ENCODE assay signal across 8 cellular contexts in the genomic region with DNA sequence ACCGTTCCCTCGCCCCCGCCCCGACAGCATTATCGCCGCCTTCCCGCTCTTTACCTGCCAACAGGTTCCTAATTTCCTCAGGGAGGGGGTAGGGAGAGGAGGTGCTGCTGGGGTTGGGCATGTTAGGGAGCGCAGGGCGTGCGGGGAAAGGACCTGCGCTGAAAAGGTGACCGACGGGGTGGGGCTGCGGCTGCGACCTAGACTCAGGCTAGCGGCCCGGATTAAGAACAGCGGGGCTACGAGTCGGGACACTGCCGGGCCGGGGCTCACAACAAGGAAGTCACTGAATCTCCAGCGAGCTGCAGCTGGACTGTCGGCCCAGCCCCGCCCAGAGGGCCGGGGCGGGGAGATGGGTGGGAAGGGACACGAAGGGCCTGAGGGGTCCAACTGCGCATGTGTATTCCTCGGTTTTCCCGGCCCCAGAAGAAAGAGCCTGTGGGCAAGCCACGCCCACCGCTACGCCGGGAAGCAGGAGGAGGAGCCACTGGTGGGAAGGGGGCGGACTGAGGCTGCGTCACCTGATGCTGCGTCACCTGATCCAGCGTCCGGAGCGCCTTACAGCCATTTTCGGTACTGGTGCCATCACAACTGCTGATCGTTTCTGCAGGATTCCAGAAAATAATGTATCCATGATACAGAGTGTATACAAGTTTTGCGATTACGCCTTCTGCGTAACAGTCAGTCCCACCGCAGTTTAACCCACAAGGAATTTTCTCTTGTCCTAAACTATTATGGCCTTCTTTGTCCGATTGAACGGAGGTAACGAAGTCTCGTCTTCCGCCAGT. TPM values are rescaled to one million over a fixed set of nuclear protein-coding genes. Genes with fewer than 3 reads are reported as not detected.
DNase-seq lines count a peak whose midpoint lies in the region; ATAC-seq and TF ChIP-seq lines count a peak whose summit lies in the region.

A gene with protein sequence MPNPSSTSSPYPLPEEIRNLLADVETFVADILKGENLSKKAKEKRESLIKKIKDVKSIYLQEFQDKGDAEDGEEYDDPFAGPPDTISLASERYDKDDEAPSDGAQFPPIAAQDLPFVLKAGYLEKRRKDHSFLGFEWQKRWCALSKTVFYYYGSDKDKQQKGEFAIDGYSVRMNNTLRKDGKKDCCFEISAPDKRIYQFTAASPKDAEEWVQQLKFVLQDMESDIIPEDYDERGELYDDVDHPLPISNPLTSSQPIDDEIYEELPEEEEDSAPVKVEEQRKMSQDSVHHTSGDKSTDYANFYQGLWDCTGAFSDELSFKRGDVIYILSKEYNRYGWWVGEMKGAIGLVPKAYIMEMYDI (minus strand): TSS at position 282 of the 785 bp plus-strand sequence. CDS start 161 bp downstream, at position 121.

- peaks cover 25% of the 10 kb centered on the region for H3K4me1 ChIP-seq in DND-41 (ENCODE audit: insufficient read depth, low read length)

- no peaks in the 10 kb centered on the region for H3K9me3 ChIP-seq in DND-41 (ENCODE audit: insufficient read depth, low read length, severe bottlenecking)

- H4K20me1 ChIP-seq in DND-41 (ENCODE audit: insufficient read depth, low read length): no peaks in the 10 kb centered on the region

- peak within 1 kb of the TSS; percentile 95 to 100 (median 100) for H3K27ac Mint-ChIP-seq in nephron
- peak within 1 kb of the TSS; percentile 86 for H3K27ac Mint-ChIP-seq in stimulated activated naive CD8-positive, alpha-beta T cell treated with anti-CD3 and anti-CD28 coated beads, Interleukin-15, Interleukin-2, amounts not matched to agents 100 ng/mL and 50 ng/mL, for 24 hours

- H3K27me3 Mint-ChIP-seq in nephron (ENCODE audit: low read depth): peaks cover 32% of the 10 kb centered on the region
- H3K27me3 Mint-ChIP-seq in stimulated activated naive CD8-positive, alpha-beta T cell treated with anti-CD3 and anti-CD28 coated beads, Interleukin-15, Interleukin-2, amounts not matched to agents 100 ng/mL and 50 ng/mL, for 24 hours: peaks cover 37% of the 10 kb centered on the region

- H3K9ac ChIP-seq in DND-41 (ENCODE audit: low read depth, low read length): peak within 1 kb of the TSS; percentile 85

- H3K9me3 Mint-ChIP-seq in nephron: peaks cover 3% of the 10 kb centered on the region
- H3K9me3 Mint-ChIP-seq in stimulated activated naive CD8-positive, alpha-beta T cell treated with anti-CD3 and anti-CD28 coated beads, Interleukin-15, Interleukin-2, amounts not matched to agents 100 ng/mL and 50 ng/mL, for 24 hours: no peaks in the 10 kb centered on the region

- H3K4me3 ChIP-seq in DND-41 (ENCODE audit: low read depth in 1 of 2, low read length in 2 of 2) (peak within 1 kb of the TSS; percentile 63 to 85), fibroblast of the aortic adventitia (ENCODE audit: low read depth, low read length) (peak within 1 kb of the TSS; percentile 75)

- TF ChIP-seq CTCF in DND-41 (IDR thresholded peaks at IDR 0.05; ENCODE audit: borderline replicate concordance, extremely low read depth, low read length, poor library complexity, severe bottlenecking) (no peak), fibroblast of the aortic adventitia (IDR thresholded peaks at IDR 0.05; ENCODE audit: insufficient read depth, low read length) (no peak), nephron (IDR thresholded peaks at IDR 0.05; ENCODE audit: unreplicated experiment in 3 of 3) (no peak)

- H3K79me2 ChIP-seq in DND-41 (ENCODE audit: insufficient read depth, low read length): peaks cover 19% of the 10 kb centered on the region

- no peaks in the 10 kb centered on the region for H3K27me3 ChIP-seq in DND-41 (ENCODE audit: insufficient read depth, low read length, poor library complexity)

- DNase-seq in DND-41: peak; percentile 98
- DNase-seq in Kasumi-1 (lab: John Stamatoyannopoulos, UW): peak; percentile 99
- DNase-seq in SHP77 (lab: John Stamatoyannopoulos, UW): peak; percentile 99
- peak; percentile 59 for DNase-seq in activated gamma-delta T cell (lab: John Stamatoyannopoulos, UW)
- DNase-seq in fibroblast of the aortic adventitia (ENCODE audit: low read depth): peak; percentile 98

- H2AFZ ChIP-seq in DND-41 (ENCODE audit: low read depth, low read length): peak within 1 kb of the TSS; percentile 98

- H3K4me3 Mint-ChIP-seq in nephron: peak within 1 kb of the TSS; percentile 95 to 97 (median 96)
- peak within 1 kb of the TSS; percentile 93 for H3K4me3 Mint-ChIP-seq in stimulated activated naive CD8-positive, alpha-beta T cell treated with anti-CD3 and anti-CD28 coated beads, Interleukin-15, Interleukin-2, amounts not matched to agents 100 ng/mL and 50 ng/mL, for 24 hours

- ATAC-seq in DND-41 (ENCODE audit: insufficient read depth, low read depth) (peak; percentile 90), GM21786 (IDR thresholded peaks at IDR 0.05; ENCODE audit: unreplicated experiment) (peak; percentile 95)

- H3K36me3 ChIP-seq in DND-41 (ENCODE audit: insufficient read depth, low read length): no peaks in the 10 kb centered on the region; the same call in 1 of the 2 replicates

- H3K4me2 ChIP-seq in DND-41 (ENCODE audit: insufficient read depth, low read length): peak within 1 kb of the TSS; percentile 85

- peaks cover 17% of the 10 kb centered on the region for H3K4me1 Mint-ChIP-seq in nephron
- peaks cover 24% of the 10 kb centered on the region for H3K4me1 Mint-ChIP-seq in stimulated activated naive CD8-positive, alpha-beta T cell treated with anti-CD3 and anti-CD28 coated beads, Interleukin-15, Interleukin-2, amounts not matched to agents 100 ng/mL and 50 ng/mL, for 24 hours (ENCODE audit: low read depth)

- peak within 1 kb of the TSS; percentile 95 for H3K27ac ChIP-seq in DND-41 (ENCODE audit: low read length)

- H3K36me3 Mint-ChIP-seq in nephron (ENCODE audit: low read depth): no peaks in the 10 kb centered on the region
- no peaks in the 10 kb centered on the region for H3K36me3 Mint-ChIP-seq in stimulated activated naive CD8-positive, alpha-beta T cell treated with anti-CD3 and anti-CD28 coated beads, Interleukin-15, Interleukin-2, amounts not matched to agents 100 ng/mL and 50 ng/mL, for 24 hours (ENCODE audit: low read depth)

RNA-seq across cellular contexts. Expression of the gene that starts here (rescaled TPM):
- total RNA-seq in fibroblast of the aortic adventitia (ENCODE audit: low replicate concordance): 13.6 and 18.8 TPM in 2 replicates

Comparison
In these comparisons a context has a peak if more than half of its experiments do, and no peak if none do; other contexts are left out.
1. Peak in every context shown above with its lines: DNase-seq, ATAC-seq, H3K4me3 ChIP-seq and H3K27ac ChIP-seq.